ENCODE assay signal across 1 cellular context in genomic region chr22:47086596-47087248, GRCh38.
A peak's percentile ranks its signal among the peaks of the same experiment; 100 is the strongest.
TF ChIP-seq lines count a peak whose summit lies in the region.

No MANE protein-coding gene starts in this region.

TF ChIP-seq in HepG2, 621 proteins besides CTCF, POLR2A, EP300 and RAD21 (continued from another document and continues in another):
- no peak for TF ChIP-seq MTA3 (CRISPR knock-in tag; IDR thresholded peaks at IDR 0.05)
- no peak for TF ChIP-seq FOXC1 (CRISPR knock-in tag; IDR thresholded peaks at IDR 0.05; ENCODE audit: borderline replicate concordance)
- no peak for TF ChIP-seq MIER3 (CRISPR knock-in tag; IDR thresholded peaks at IDR 0.05; ENCODE audit: borderline replicate concordance)
- no peak for TF ChIP-seq ATAD3A (CRISPR knock-in tag; IDR thresholded peaks at IDR 0.05)
- TF ChIP-seq NRL (CRISPR knock-in tag; IDR thresholded peaks at IDR 0.05; ENCODE audit: borderline replicate concordance): no peak
- TF ChIP-seq MED13 (CRISPR knock-in tag; IDR thresholded peaks at IDR 0.05): no peak
- no peak for TF ChIP-seq PPARG (CRISPR knock-in tag; conservative IDR thresholded peaks at IDR 0.05)
- TF ChIP-seq ZNF496 (CRISPR knock-in tag; IDR thresholded peaks at IDR 0.05; ENCODE audit: insufficient replicate concordance): no peak
- no peak for TF ChIP-seq HNRNPH1 (optimal IDR thresholded peaks at IDR 0.05; ENCODE audit: low read depth, low read length)
- no peak for TF ChIP-seq ZNF335 (CRISPR knock-in tag; IDR thresholded peaks at IDR 0.05)
- no peak for TF ChIP-seq THAP7 (CRISPR knock-in tag; IDR thresholded peaks at IDR 0.05)
- no peak for TF ChIP-seq HMGA1 (CRISPR knock-in tag; conservative IDR thresholded peaks at IDR 0.05)
- TF ChIP-seq HDAC6 (IDR thresholded peaks at IDR 0.05; ENCODE audit: low read depth, low read length): no peak
- TF ChIP-seq MZF1 (CRISPR knock-in tag; IDR thresholded peaks at IDR 0.05; ENCODE audit: borderline replicate concordance): no peak
- no peak for TF ChIP-seq KDM1A (CRISPR knock-in tag; IDR thresholded peaks at IDR 0.05)
- no peak for TF ChIP-seq SRY (CRISPR knock-in tag; IDR thresholded peaks at IDR 0.05)
- no peak for TF ChIP-seq ZNF235 (CRISPR knock-in tag; IDR thresholded peaks at IDR 0.05; ENCODE audit: borderline replicate concordance)
- TF ChIP-seq ZNF639 (CRISPR knock-in tag; conservative IDR thresholded peaks at IDR 0.05): no peak
- TF ChIP-seq ZMYM3 (CRISPR knock-in tag; IDR thresholded peaks at IDR 0.05): peak; percentile 10; the same call in 1 of the 2 replicates
- no peak for TF ChIP-seq SRF (IDR thresholded peaks at IDR 0.05; ENCODE audit: low read depth, low read length)
- peak; percentile 51 for TF ChIP-seq PHF21A (CRISPR knock-in tag; IDR thresholded peaks at IDR 0.05)
- no peak for TF ChIP-seq ZNF30 (CRISPR knock-in tag; IDR thresholded peaks at IDR 0.05)
- no peak for TF ChIP-seq ZFY (CRISPR knock-in tag; IDR thresholded peaks at IDR 0.05)
- no peak for TF ChIP-seq NR2C2 (CRISPR knock-in tag; IDR thresholded peaks at IDR 0.05; ENCODE audit: borderline replicate concordance)
- peak; percentile 77; the same call in 1 of the 2 replicates for TF ChIP-seq ZNF292 (CRISPR knock-in tag; IDR thresholded peaks at IDR 0.05; ENCODE audit: borderline replicate concordance, low read depth)
- TF ChIP-seq ZNF121 (CRISPR knock-in tag; IDR thresholded peaks at IDR 0.05): no peak
- TF ChIP-seq ZNF280B (CRISPR knock-in tag; IDR thresholded peaks at IDR 0.05; ENCODE audit: borderline replicate concordance): no peak
- no peak for TF ChIP-seq NFATC3 (CRISPR knock-in tag; IDR thresholded peaks at IDR 0.05)
- no peak for TF ChIP-seq BATF2 (CRISPR knock-in tag; IDR thresholded peaks at IDR 0.05)
- no peak for TF ChIP-seq ZNF253 (CRISPR knock-in tag; IDR thresholded peaks at IDR 0.05; ENCODE audit: borderline replicate concordance)
- no peak for TF ChIP-seq ZNF879 (CRISPR knock-in tag; IDR thresholded peaks at IDR 0.05)
- no peak; the same call in 1 of the 2 replicates for TF ChIP-seq ETV5 (CRISPR knock-in tag; IDR thresholded peaks at IDR 0.05; ENCODE audit: borderline replicate concordance)
- TF ChIP-seq ELF4 (CRISPR knock-in tag; IDR thresholded peaks at IDR 0.05; ENCODE audit: borderline replicate concordance): no peak
- TF ChIP-seq CREBL2 (CRISPR knock-in tag; IDR thresholded peaks at IDR 0.05; ENCODE audit: borderline replicate concordance): no peak
- TF ChIP-seq ZNF20 (CRISPR knock-in tag; IDR thresholded peaks at IDR 0.05): no peak
- TF ChIP-seq FOSL1 (CRISPR knock-in tag; IDR thresholded peaks at IDR 0.05; ENCODE audit: borderline replicate concordance): no peak
- TF ChIP-seq MLLT10 (CRISPR knock-in tag; IDR thresholded peaks at IDR 0.05): no peak
- no peak for TF ChIP-seq SNRNP70 (IDR thresholded peaks at IDR 0.05; ENCODE audit: low read depth, low read length)
- TF ChIP-seq ZBTB49 (CRISPR knock-in tag; IDR thresholded peaks at IDR 0.05; ENCODE audit: borderline replicate concordance): no peak
- peak; percentile 79 for TF ChIP-seq PAXIP1 (CRISPR knock-in tag; conservative IDR thresholded peaks at IDR 0.05)
- TF ChIP-seq STAG1 (CRISPR knock-in tag; IDR thresholded peaks at IDR 0.05): no peak
- TF ChIP-seq KAT2B (IDR thresholded peaks at IDR 0.05; ENCODE audit: borderline replicate concordance, low read depth, low read length): no peak
- no peak for TF ChIP-seq THAP9 (CRISPR knock-in tag; IDR thresholded peaks at IDR 0.05; ENCODE audit: borderline replicate concordance)
- no peak for TF ChIP-seq ZNF790 (CRISPR knock-in tag; IDR thresholded peaks at IDR 0.05; ENCODE audit: borderline replicate concordance)
- TF ChIP-seq ZBTB26 (CRISPR knock-in tag; IDR thresholded peaks at IDR 0.05; ENCODE audit: borderline replicate concordance): no peak
- no peak for TF ChIP-seq ZNF12 (CRISPR knock-in tag; IDR thresholded peaks at IDR 0.05)
- TF ChIP-seq MLX (CRISPR knock-in tag; IDR thresholded peaks at IDR 0.05): 0 out of 2 replicates have a peak, but pooled peaks have one; percentile 16
- no peak for TF ChIP-seq REPIN1 (CRISPR knock-in tag; IDR thresholded peaks at IDR 0.05; ENCODE audit: borderline replicate concordance, low read depth)
- no peak for TF ChIP-seq ZNF784 (CRISPR knock-in tag; IDR thresholded peaks at IDR 0.05; ENCODE audit: borderline replicate concordance)
- TF ChIP-seq DR1 (CRISPR knock-in tag; IDR thresholded peaks at IDR 0.05): no peak
- TF ChIP-seq DPF2 (CRISPR knock-in tag; IDR thresholded peaks at IDR 0.05; ENCODE audit: borderline replicate concordance, low read depth): peak; percentile 65
- TF ChIP-seq BHLHE40 (IDR thresholded peaks at IDR 0.05; ENCODE audit: low read length): peak; percentile 60; the same call in 1 of the 2 replicates
